In genomic region chr22:46171940-46172339, GRCh38 we compare ENCODE assay signal across 11 cellular contexts. TPM values are rescaled to one million over a fixed set of nuclear protein-coding genes. Genes with fewer than 3 reads are reported as not detected.
DNase-seq lines count a peak whose midpoint lies in the region; ATAC-seq and TF ChIP-seq lines count a peak whose summit lies in the region.
"Had no signal": no experiment of that assay in that cellular context is flagged by ENCODE, and none has a peak within 500 bp of the region (broad histone marks: within the 10 kb centered on the region; RNA-seq: fewer than 3 reads in every experiment).

No MANE protein-coding gene starts in this region.

- ATAC-seq in SK-N-SH treated with all-trans-retinoic acid at 6 μM for 48 hours, result peak; percentile 83
- ATAC-seq: activated CD8-positive, alpha-beta T cell treated with anti-CD3 and anti-CD28 coated beads for 36 hours had no signal

- no peaks in the 10 kb centered on the region for H3K79me2 ChIP-seq in smooth muscle cell (ENCODE audit: low read depth)

- no peaks in the 10 kb centered on the region for H3K27me3 ChIP-seq in smooth muscle cell (ENCODE audit: low read depth)

- peak; percentile 22 for DNase-seq in NCI-H2171 treated with DMSO at 0.1 percent for 48 hours (lab: John Stamatoyannopoulos, UW)
- DNase-seq in NCI-H2171 (lab: John Stamatoyannopoulos, UW), result no peak
- peak; percentile 12 for DNase-seq in fibroblast of the conjunctiva (ENCODE audit: low read depth)
- DNase-seq in iPS-NIHi11 (ENCODE audit: low spot score), result no peak
- no peak for DNase-seq in smooth muscle cell (lab: John Stamatoyannopoulos, UW; ENCODE audit: unreplicated experiment)
- no peak for DNase-seq in NCI-H748 (lab: John Stamatoyannopoulos, UW; ENCODE audit: unreplicated experiment)
- DNase-seq: activated CD8-positive, alpha-beta T cell treated with anti-CD3 and anti-CD28 coated beads for 36 hours; AML-193; KG1 had no signal

- H3K27ac ChIP-seq in temporal lobe (ENCODE audit: low read depth, low read length) (peak overlapping the region; percentile 1), smooth muscle cell (ENCODE audit: low read depth) (no peak overlapping the region)

- WGBS in smooth muscle cell (ENCODE audit: low lambda C conversion rate), result 93% methylated on average over 8 of the region's 8 CpGs

- no peak overlapping the region for H2AFZ ChIP-seq in smooth muscle cell (ENCODE audit: low read depth)

- H3K36me3 ChIP-seq in smooth muscle cell (ENCODE audit: low read depth), result no peaks in the 10 kb centered on the region

- peaks cover 8% of the 10 kb centered on the region for H4K20me1 ChIP-seq in smooth muscle cell (ENCODE audit: low read depth)

- H3F3A ChIP-seq in smooth muscle cell (ENCODE audit: low read depth), result no peaks in the 10 kb centered on the region

- H3K9ac ChIP-seq in smooth muscle cell (ENCODE audit: low read depth), result no peak overlapping the region

- no peaks in the 10 kb centered on the region for H3K4me1 ChIP-seq in smooth muscle cell (ENCODE audit: low read depth)

- H3K9me3 ChIP-seq in smooth muscle cell (replicated peaks; ENCODE audit: low read depth), result no peaks in the 10 kb centered on the region

- no peak overlapping the region for H3K4me2 ChIP-seq in smooth muscle cell

- TF ChIP-seq CTCF in smooth muscle cell (IDR thresholded peaks at IDR 0.05; ENCODE audit: borderline replicate concordance, insufficient read depth, poor library complexity, severe bottlenecking), result no peak

- no peak overlapping the region for H3K4me3 ChIP-seq in smooth muscle cell

TF ChIP-seq in SK-N-SH treated with all-trans-retinoic acid at 6 μM for 48 hours, 23 proteins besides CTCF, POLR2A, EP300 and RAD21:
- TF ChIP-seq PATZ1 (CRISPR knock-in tag; IDR thresholded peaks at IDR 0.05; ENCODE audit: borderline replicate concordance) (no peak), RARB (CRISPR knock-in tag; IDR thresholded peaks at IDR 0.05) (no peak)

RNA-seq across cellular contexts. Expression of gene PPARA, which starts 21.6 kb away (rescaled TPM):
- 4.9 TPM for total RNA-seq in temporal lobe
- total RNA-seq in smooth muscle cell, result 13.7 and 18.0 TPM in 2 replicates
- 8.8 and 9.2 TPM in 2 replicates for polyA plus RNA-seq in smooth muscle cell

Comparison
In these comparisons a context has a peak if more than half of its experiments do, and no peak if none do; other contexts are left out.
1. DNase-seq: peak in NCI-H2171 treated with DMSO at 0.1 percent for 48 hours (single experiment) and fibroblast of the conjunctiva (single experiment); none in NCI-H2171 (single experiment), iPS-NIHi11 (single experiment), smooth muscle cell (single experiment) and NCI-H748 (single experiment).